14 cellular contexts compared by ENCODE assay signal in genomic region chr14:98182385-98183055, GRCh38.
A peak's percentile ranks its signal among the peaks of the same experiment; 100 is the strongest.
DNase-seq lines count a peak whose midpoint lies in the region; ATAC-seq, FAIRE-seq and TF ChIP-seq lines count a peak whose summit lies in the region.
"Had no signal": no experiment of that assay in that cellular context is flagged by ENCODE, and none has a peak within 500 bp of the region (broad histone marks: within the 10 kb centered on the region; RNA-seq: fewer than 3 reads in every experiment).

No MANE protein-coding gene starts in this region.

- no peak overlapping the region for H2AFZ ChIP-seq in keratinocyte (ENCODE audit: control insufficient read depth, low read length)
- no peak overlapping the region for H2AFZ ChIP-seq in GM23338

- no peak for ATAC-seq in GM23338
- ATAC-seq in HG03354 (IDR thresholded peaks at IDR 0.05; ENCODE audit: poor library complexity, severe bottlenecking, unreplicated experiment) = no peak
- ATAC-seq: A549 had no signal

- DNase-seq in activated T-cell treated with anti-CD3 and anti-CD28 coated beads for 24 hours (ENCODE audit: low read depth) (peak; percentile 64), keratinocyte (ENCODE audit: low read depth, low spot score) (peak; percentile 54), GM23338 (ENCODE audit: low spot score) (no peak), HK-2 (ENCODE audit: unreplicated experiment) (no peak)
- no peak for DNase-seq in activated T-cell treated with anti-CD3 and anti-CD28 coated beads, Interleukin-2, amount 50 U/mL, for 1 hour
- peak; percentile 42 for DNase-seq in activated T-helper 9 cell treated with anti-CD3 and anti-CD28 coated beads, Interleukin-2, amount 50 U/mL, for 16 hours (ENCODE audit: low read depth)
- DNase-seq: DMS79 treated with DMSO at 0.1 percent for 48 hours, hippocampal formation, NCI-H1436 had no signal

- no peaks in the 10 kb centered on the region for H3K9me3 Mint-ChIP-seq in GM23338

- H3K79me2 ChIP-seq in keratinocyte (ENCODE audit: control insufficient read depth, insufficient read depth, low read length) (no peaks in the 10 kb centered on the region), GM23338 (replicated peaks; ENCODE audit: insufficient read depth) (no peaks in the 10 kb centered on the region)

- peaks cover 2% of the 10 kb centered on the region for H3K27me3 Mint-ChIP-seq in GM23338 (ENCODE audit: insufficient read depth, low read depth, poor library complexity)

- no peak for TF ChIP-seq CTCF in keratinocyte (optimal IDR thresholded peaks at IDR 0.05 in 1 of 3, IDR thresholded peaks at IDR 0.05 in 1 of 3, conservative IDR thresholded peaks at IDR 0.05 in 1 of 3; ENCODE audit: extremely low read depth in 1 of 3, insufficient read depth in 2 of 3, low read length in 3 of 3)
- no peak for TF ChIP-seq CTCF in GM23338 (conservative IDR thresholded peaks at IDR 0.05; ENCODE audit: low read depth in 2 of 2)

- no peaks in the 10 kb centered on the region for H3K9me2 ChIP-seq in GM23338 (ENCODE audit: insufficient read depth)

- H3K27ac ChIP-seq in keratinocyte (ENCODE audit: control insufficient read depth, insufficient read depth, low read length) (no peak overlapping the region), thymus (ENCODE audit: low read depth) (peak overlapping the region; percentile 67), GM23338 (ENCODE audit: low read depth) (no peak overlapping the region)
- H3K27ac ChIP-seq: A549, right atrium auricular region had no signal

- no peaks in the 10 kb centered on the region for H3K9me1 ChIP-seq in keratinocyte (ENCODE audit: control insufficient read depth, extremely low read depth, insufficient read depth, low read length)

- H3K9me3 ChIP-seq in keratinocyte (ENCODE audit: control insufficient read depth, low read depth, low read length) (no peaks in the 10 kb centered on the region), thymus (ENCODE audit: control insufficient read depth) (no peaks in the 10 kb centered on the region)
- H3K9me3 ChIP-seq: A549, right atrium auricular region had no signal

- no peak overlapping the region for H3K27ac Mint-ChIP-seq in GM23338

- H4K20me1 ChIP-seq in keratinocyte (ENCODE audit: control insufficient read depth, extremely low read depth, insufficient read depth, low read length) = no peaks in the 10 kb centered on the region
- no peaks in the 10 kb centered on the region for H4K20me1 ChIP-seq in GM23338 (replicated peaks; ENCODE audit: insufficient read depth)

- no peak overlapping the region for H3K9ac ChIP-seq in keratinocyte (ENCODE audit: control insufficient read depth, extremely low read depth, insufficient read depth, low read length)

- H3K36me3 ChIP-seq in keratinocyte (ENCODE audit: control insufficient read depth in 2 of 2, extremely low read depth in 1 of 2, insufficient read depth in 2 of 2, low read length in 2 of 2) (no peaks in the 10 kb centered on the region), thymus (ENCODE audit: control insufficient read depth, insufficient read depth) (no peaks in the 10 kb centered on the region), GM23338 (ENCODE audit: insufficient read depth) (no peaks in the 10 kb centered on the region)
- H3K36me3 ChIP-seq: right atrium auricular region had no signal

- H3K4me3 ChIP-seq in keratinocyte (ENCODE audit: control insufficient read depth in 2 of 3, extremely low read depth in 1 of 3, insufficient read depth in 2 of 3, low read depth in 1 of 3, low read length in 3 of 3) (no peak overlapping the region), thymus (ENCODE audit: low read length) (no peak overlapping the region), GM23338 (no peak overlapping the region)
- H3K4me3 ChIP-seq: A549, right atrium auricular region had no signal

- no peaks in the 10 kb centered on the region for H3F3A ChIP-seq in GM23338 (replicated peaks; ENCODE audit: low read depth)

- WGBS in thymus = 26% methylated on average over 3 of the region's 3 CpGs

- peak overlapping the region; percentile 30 for H3K4me2 ChIP-seq in keratinocyte (ENCODE audit: control insufficient read depth, extremely low read depth, insufficient read depth, low read depth, low read length)
- no peak overlapping the region for H3K4me2 ChIP-seq in GM23338
- H3K4me2 ChIP-seq: A549 had no signal

- peak; percentile 61 for FAIRE-seq in keratinocyte (lab: Jason Lieb, UNC)
- FAIRE-seq: A549, GM18507 had no signal

- H3K4me1 Mint-ChIP-seq in GM23338 = no peaks in the 10 kb centered on the region

- dilution Hi-C loops in keratinocyte (cut with MboI; ENCODE audit: extremely low pct_ligation_motif_present, low sequenced_read_pairs) = no loop called here

- H3K36me3 Mint-ChIP-seq in GM23338 (ENCODE audit: low read depth) = no peaks in the 10 kb centered on the region

- H3K4me1 ChIP-seq in keratinocyte (ENCODE audit: control insufficient read depth, extremely low read depth, insufficient read depth, low read length) = peaks cover 14% of the 10 kb centered on the region
- peaks cover 67% of the 10 kb centered on the region for H3K4me1 ChIP-seq in thymus (ENCODE audit: control insufficient read depth, insufficient read depth, low read length)
- H3K4me1 ChIP-seq in GM23338 (ENCODE audit: insufficient read depth) = no peaks in the 10 kb centered on the region
- H3K4me1 ChIP-seq: A549, right atrium auricular region had no signal

- H3K27me3 ChIP-seq in keratinocyte (ENCODE audit: control insufficient read depth, extremely low read depth, insufficient read depth, low read length) = no peaks in the 10 kb centered on the region
- H3K27me3 ChIP-seq in thymus (ENCODE audit: control insufficient read depth, insufficient read depth) = no peaks in the 10 kb centered on the region
- no peaks in the 10 kb centered on the region for H3K27me3 ChIP-seq in GM23338 (ENCODE audit: insufficient read depth)
- H3K27me3 ChIP-seq: right atrium auricular region had no signal

- H3K4me3 Mint-ChIP-seq in GM23338 = no peak overlapping the region

TF ChIP-seq in GM23338, 12 proteins besides CTCF, POLR2A, EP300 and RAD21 (continues in another document):
- TF ChIP-seq ETS1 (IDR thresholded peaks at IDR 0.05) = no peak

Comparison
In these comparisons a context has a peak if more than half of its experiments do, and no peak if none do; other contexts are left out.
1. DNase-seq: peak in activated T-cell treated with anti-CD3 and anti-CD28 coated beads for 24 hours (single experiment), activated T-helper 9 cell treated with anti-CD3 and anti-CD28 coated beads, Interleukin-2, amount 50 U/mL, for 16 hours (single experiment) and keratinocyte (single experiment); none in activated T-cell treated with anti-CD3 and anti-CD28 coated beads, Interleukin-2, amount 50 U/mL, for 1 hour (single experiment), GM23338 (single experiment) and HK-2 (single experiment).